13 cellular contexts compared by ENCODE assay signal in the genomic region with DNA sequence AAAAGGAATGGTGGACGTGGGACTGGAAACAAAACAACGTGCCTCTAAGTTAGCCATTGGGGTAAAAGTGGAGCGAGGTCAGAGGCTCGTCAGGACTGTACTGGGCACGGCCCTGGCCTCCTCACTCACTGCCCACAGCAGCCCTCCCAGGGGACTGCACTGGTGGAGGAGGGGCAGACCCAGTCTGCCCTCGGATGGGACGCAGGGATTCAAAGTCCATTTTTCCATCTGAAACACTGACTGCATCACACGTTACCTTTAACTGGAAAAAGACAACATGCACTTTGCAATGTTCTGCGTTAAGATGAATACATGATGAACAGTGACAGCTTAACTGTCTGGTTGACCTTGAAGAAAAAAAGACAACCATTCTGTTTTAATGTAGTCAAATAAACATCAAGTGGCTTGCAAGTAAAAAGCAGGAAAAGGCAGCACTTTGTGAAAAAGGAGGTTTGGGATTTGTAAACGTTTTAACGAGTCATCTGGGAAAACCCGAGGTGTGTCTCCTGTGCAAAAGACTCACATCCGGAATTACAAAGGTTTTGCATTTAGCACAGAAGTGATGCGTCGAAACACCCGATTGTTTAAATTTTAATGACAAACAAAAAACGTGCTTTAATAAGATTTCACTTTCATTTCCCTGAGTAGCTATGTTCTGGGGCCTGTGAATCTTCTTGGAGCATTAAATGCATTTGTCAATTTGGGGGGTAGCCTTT. TPM values are rescaled to one million over a fixed set of nuclear protein-coding genes. Genes with fewer than 3 reads are reported as not detected.
DNase-seq lines count a peak whose midpoint lies in the region; ATAC-seq and TF ChIP-seq lines count a peak whose summit lies in the region.
"Had no signal": no experiment of that assay in that cellular context is flagged by ENCODE, and none has a peak within 500 bp of the region (broad histone marks: within the 10 kb centered on the region; RNA-seq: fewer than 3 reads in every experiment).

No MANE protein-coding gene starts in this region.

- H4K20me1 ChIP-seq in OCI-LY3 (ENCODE audit: insufficient read depth, low read length): no peaks in the 10 kb centered on the region

- peaks cover 54% of the 10 kb centered on the region for H3K4me1 ChIP-seq in OCI-LY3 (ENCODE audit: low read length)
- peaks cover 18 to 20% of the 10 kb centered on the region in 2 experiments for H3K4me1 ChIP-seq in trophoblast cell (ENCODE audit: control insufficient read depth in 1 of 2, insufficient read depth in 2 of 2, low read length in 2 of 2)

- H3K4me3 ChIP-seq in OCI-LY3 (ENCODE audit: low read length) (peak overlapping the region; percentile 45), trophoblast cell (ENCODE audit: low read depth, low read length) (no peak overlapping the region)

- CTCF ChIA-PET in activated CD4-positive, alpha-beta T cell treated with anti-CD3 and anti-CD28 coated beads for 36 hours (lab: Charles Lee): interaction anchor here (1.1 to 1.2 kb wide), 2 partner anchors 9 to 24 kb away, joined by 3 read pairs; no protein-coding TSS in a partner anchor

- peaks cover 6% of the 10 kb centered on the region for H3K79me1 ChIP-seq in trophoblast cell (ENCODE audit: low read length)

- no peaks in the 10 kb centered on the region for H3K27me3 Mint-ChIP-seq in activated CD4-positive, alpha-beta T cell treated with anti-CD3 and anti-CD28 coated beads for 36 hours
- H3K27me3 Mint-ChIP-seq in effector memory CD8-positive, alpha-beta T cell: no peaks in the 10 kb centered on the region

- H3K9me3 ChIP-seq in OCI-LY3 (ENCODE audit: insufficient read depth, low read length) (no peaks in the 10 kb centered on the region), trophoblast cell (ENCODE audit: insufficient read depth, low read depth, low read length) (no peaks in the 10 kb centered on the region)

- no peak overlapping the region for H3K18ac ChIP-seq in trophoblast cell (ENCODE audit: low read length)

- H2BK12ac ChIP-seq in trophoblast cell (ENCODE audit: low read length): no peak overlapping the region

- H3K36me3 ChIP-seq in OCI-LY3 (replicated peaks; ENCODE audit: low read depth, low read length) (peaks cover 3% of the 10 kb centered on the region), trophoblast cell (ENCODE audit: control insufficient read depth in 1 of 2, insufficient read depth in 2 of 2, low read length in 2 of 2) (no peaks in the 10 kb centered on the region)

- peak overlapping the region; percentile 28 for H3K4ac ChIP-seq in trophoblast cell (ENCODE audit: low read depth, low read length)

- no peak overlapping the region for H2BK120ac ChIP-seq in trophoblast cell (ENCODE audit: insufficient read depth, low read length, poor library complexity)

- peak overlapping the region; percentile 33 for H3K14ac ChIP-seq in trophoblast cell (ENCODE audit: low read length)

- no peaks in the 10 kb centered on the region for H3K79me2 ChIP-seq in OCI-LY3 (ENCODE audit: low read length)
- H3K79me2 ChIP-seq in trophoblast cell (ENCODE audit: control insufficient read depth, insufficient read depth, low read length, poor library complexity): no peaks in the 10 kb centered on the region

- DNase-seq in activated CD4-positive, alpha-beta T cell treated with anti-CD3 and anti-CD28 coated beads for 36 hours: no peak
- DNase-seq in activated CD4-positive, alpha-beta T cell treated with anti-CD3 and anti-CD28 coated beads, Interleukin-2, amount 50 U/mL, for 4 hours: no peak
- DNase-seq in effector memory CD8-positive, alpha-beta T cell: no peak
- DNase-seq in trophoblast cell (no peak), activated gamma-delta T cell treated with Interleukin-2 at 50 U/mL for 16 hours (no peak), Kasumi-1 (lab: John Stamatoyannopoulos, UW) (no peak)
- DNase-seq: NCI-H1092, NCI-H510A, SIG-M5 had no signal

- H4K91ac ChIP-seq in trophoblast cell (ENCODE audit: low read depth, low read length): no peak overlapping the region

- H4K8ac ChIP-seq in trophoblast cell (ENCODE audit: low read depth, low read length): no peak overlapping the region

- peaks cover 65% of the 10 kb centered on the region for H3K4me1 Mint-ChIP-seq in activated CD4-positive, alpha-beta T cell treated with anti-CD3 and anti-CD28 coated beads for 36 hours
- H3K4me1 Mint-ChIP-seq in effector memory CD8-positive, alpha-beta T cell (ENCODE audit: low read depth in 2 of 2): peaks cover 49 to 58% of the 10 kb centered on the region in 2 donors
- H3K4me1 Mint-ChIP-seq: nephron had no signal

- no peak for TF ChIP-seq CTCF in OCI-LY3 (IDR thresholded peaks at IDR 0.05; ENCODE audit: low read depth, low read length)

- POLR2A ChIA-PET in activated CD4-positive, alpha-beta T cell treated with anti-CD3 and anti-CD28 coated beads for 36 hours (lab: Charles Lee): interaction anchor here (1.9 kb wide), 1 partner anchor 19 kb away, joined by 26 read pairs; the partner anchor contains the start of gene KLF6

- H3K27ac Mint-ChIP-seq in activated CD4-positive, alpha-beta T cell treated with anti-CD3 and anti-CD28 coated beads for 36 hours: peak overlapping the region; percentile 79
- peak overlapping the region; percentile 27 to 91 for H3K27ac Mint-ChIP-seq in effector memory CD8-positive, alpha-beta T cell
- H3K27ac Mint-ChIP-seq: nephron had no signal

- H3K4me2 ChIP-seq in OCI-LY3 (ENCODE audit: low read length) (peak overlapping the region; percentile 76), trophoblast cell (ENCODE audit: low read length) (no peak overlapping the region)

- H3K36me3 Mint-ChIP-seq in activated CD4-positive, alpha-beta T cell treated with anti-CD3 and anti-CD28 coated beads for 36 hours (ENCODE audit: low read depth): peaks cover under 1% of the 10 kb centered on the region
- H3K36me3 Mint-ChIP-seq in effector memory CD8-positive, alpha-beta T cell (ENCODE audit: insufficient read depth): peaks cover 11% of the 10 kb centered on the region

- no peaks in the 10 kb centered on the region for H3K9me3 Mint-ChIP-seq in activated CD4-positive, alpha-beta T cell treated with anti-CD3 and anti-CD28 coated beads for 36 hours (ENCODE audit: low read depth)
- no peaks in the 10 kb centered on the region for H3K9me3 Mint-ChIP-seq in effector memory CD8-positive, alpha-beta T cell

- intact Hi-C loops in activated CD4-positive, alpha-beta T cell treated with anti-CD3 and anti-CD28 coated beads for 36 hours (cut with DNase I, micrococcal nuclease): no loop called here

- no peak overlapping the region for H3K9ac ChIP-seq in OCI-LY3 (ENCODE audit: low read length)
- no peak overlapping the region for H3K9ac ChIP-seq in trophoblast cell (ENCODE audit: low read length)

- H3K23ac ChIP-seq in trophoblast cell (ENCODE audit: low read length): no peak overlapping the region

- H3K27ac ChIP-seq in OCI-LY3 (ENCODE audit: low read length) (no peak overlapping the region), trophoblast cell (ENCODE audit: low read depth, low read length) (no peak overlapping the region)
- H3K27ac ChIP-seq: VCaP had no signal

- no peak for ATAC-seq in activated CD4-positive, alpha-beta T cell treated with anti-CD3 and anti-CD28 coated beads for 36 hours
- ATAC-seq in effector memory CD8-positive, alpha-beta T cell (replicated peaks): no peak
- no peak for ATAC-seq in GM21526 (IDR thresholded peaks at IDR 0.05; ENCODE audit: low FRiP score, unreplicated experiment)

- 0 out of 2 replicates have a peak overlapping the region, but pooled peaks have one; percentile 4 for H2AFZ ChIP-seq in OCI-LY3 (ENCODE audit: low read depth, low read length)
- H2AFZ ChIP-seq in trophoblast cell (ENCODE audit: insufficient read depth, low read length, poor library complexity): no peak overlapping the region

- H3K4me3 Mint-ChIP-seq in activated CD4-positive, alpha-beta T cell treated with anti-CD3 and anti-CD28 coated beads for 36 hours: no peak overlapping the region
- H3K4me3 Mint-ChIP-seq in effector memory CD8-positive, alpha-beta T cell: peak overlapping the region; percentile 43
- H3K4me3 Mint-ChIP-seq: nephron had no signal

- no peak overlapping the region for H4K12ac ChIP-seq in trophoblast cell (ENCODE audit: low read depth, low read length)

- no peak overlapping the region for H2BK5ac ChIP-seq in trophoblast cell (ENCODE audit: low read depth, low read length, poor library complexity)

- WGBS in trophoblast cell (ENCODE audit: extremely low coverage, insufficient coverage, insufficient read length): no CpG with 5 or more reads among the region's 17 CpGs

- H2AK5ac ChIP-seq in trophoblast cell (ENCODE audit: low read length): peak overlapping the region; percentile 64

- H3K27me3 ChIP-seq in OCI-LY3 (ENCODE audit: low read depth, low read length) (no peaks in the 10 kb centered on the region), trophoblast cell (ENCODE audit: insufficient read depth, low read length) (no peaks in the 10 kb centered on the region)

RNA-seq across cellular contexts. Expression of gene KLF6, which starts 18.8 kb away (rescaled TPM):
- total RNA-seq in activated CD4-positive, alpha-beta T cell treated with anti-CD3 and anti-CD28 coated beads for 36 hours: 100 to 1,000 TPM; 107 to 114 TPM
- polyA plus RNA-seq in trophoblast cell (2013): 113 TPM in 2 replicates
